Comparison of ENCODE assay signal across 1 cellular context in genomic region chr6:143842468-143842901, GRCh38.
TF ChIP-seq lines count a peak whose summit lies in the region.

No MANE protein-coding gene starts in this region.

TF ChIP-seq in HepG2, 621 proteins besides CTCF, POLR2A, EP300 and RAD21:
- TF ChIP-seq ZBTB40 (IDR thresholded peaks at IDR 0.05) (no peak), ZBTB40 (CRISPR knock-in tag; IDR thresholded peaks at IDR 0.05) (no peak), KDM4B (CRISPR knock-in tag; IDR thresholded peaks at IDR 0.05) (no peak), ZNF264 (CRISPR knock-in tag; IDR thresholded peaks at IDR 0.05) (no peak), EHMT2 (IDR thresholded peaks at IDR 0.05; ENCODE audit: borderline replicate concordance, low read depth, low read length) (no peak), ZNF460 (CRISPR knock-in tag; IDR thresholded peaks at IDR 0.05; ENCODE audit: borderline replicate concordance) (no peak), ZNF33A (CRISPR knock-in tag; IDR thresholded peaks at IDR 0.05; ENCODE audit: borderline replicate concordance) (0 out of 2 replicates have a peak, but pooled peaks have one; percentile 15), FOXJ3 (CRISPR knock-in tag; IDR thresholded peaks at IDR 0.05; ENCODE audit: borderline replicate concordance) (no peak), ZNF367 (CRISPR knock-in tag; IDR thresholded peaks at IDR 0.05; ENCODE audit: borderline replicate concordance) (no peak), TBX3 (IDR thresholded peaks at IDR 0.05; ENCODE audit: borderline replicate concordance) (no peak), ZNF737 (CRISPR knock-in tag; IDR thresholded peaks at IDR 0.05; ENCODE audit: borderline replicate concordance) (no peak), ZNF687 (CRISPR knock-in tag; IDR thresholded peaks at IDR 0.05) (no peak), ZFAT (CRISPR knock-in tag; conservative IDR thresholded peaks at IDR 0.05) (0 out of 2 replicates have a peak, but pooled peaks have one; percentile 7), PAXIP1 (CRISPR knock-in tag; conservative IDR thresholded peaks at IDR 0.05) (no peak), GZF1 (CRISPR knock-in tag; IDR thresholded peaks at IDR 0.05) (no peak), FOXO1 (CRISPR knock-in tag; IDR thresholded peaks at IDR 0.05) (no peak), ZNF749 (CRISPR knock-in tag; IDR thresholded peaks at IDR 0.05; ENCODE audit: borderline replicate concordance) (no peak), NFE2 (CRISPR knock-in tag; IDR thresholded peaks at IDR 0.05) (no peak), DPF2 (CRISPR knock-in tag; IDR thresholded peaks at IDR 0.05; ENCODE audit: borderline replicate concordance, low read depth) (no peak), MEIS2 (CRISPR knock-in tag; IDR thresholded peaks at IDR 0.05) (no peak), ERF (CRISPR knock-in tag; IDR thresholded peaks at IDR 0.05) (no peak), ZNF3 (CRISPR knock-in tag; IDR thresholded peaks at IDR 0.05) (no peak), NFIC (IDR thresholded peaks at IDR 0.05; ENCODE audit: low read length) (0 out of 2 replicates have a peak, but pooled peaks have one; percentile 1), RFXANK (CRISPR knock-in tag; IDR thresholded peaks at IDR 0.05) (no peak)
- TF ChIP-seq, protein P1, sequence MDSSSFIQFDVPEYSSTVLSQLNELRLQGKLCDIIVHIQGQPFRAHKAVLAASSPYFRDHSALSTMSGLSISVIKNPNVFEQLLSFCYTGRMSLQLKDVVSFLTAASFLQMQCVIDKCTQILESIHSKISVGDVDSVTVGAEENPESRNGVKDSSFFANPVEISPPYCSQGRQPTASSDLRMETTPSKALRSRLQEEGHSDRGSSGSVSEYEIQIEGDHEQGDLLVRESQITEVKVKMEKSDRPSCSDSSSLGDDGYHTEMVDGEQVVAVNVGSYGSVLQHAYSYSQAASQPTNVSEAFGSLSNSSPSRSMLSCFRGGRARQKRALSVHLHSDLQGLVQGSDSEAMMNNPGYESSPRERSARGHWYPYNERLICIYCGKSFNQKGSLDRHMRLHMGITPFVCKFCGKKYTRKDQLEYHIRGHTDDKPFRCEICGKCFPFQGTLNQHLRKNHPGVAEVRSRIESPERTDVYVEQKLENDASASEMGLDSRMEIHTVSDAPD (CRISPR knock-in tag; IDR thresholded peaks at IDR 0.05), result no peak
- TF ChIP-seq, protein P2, sequence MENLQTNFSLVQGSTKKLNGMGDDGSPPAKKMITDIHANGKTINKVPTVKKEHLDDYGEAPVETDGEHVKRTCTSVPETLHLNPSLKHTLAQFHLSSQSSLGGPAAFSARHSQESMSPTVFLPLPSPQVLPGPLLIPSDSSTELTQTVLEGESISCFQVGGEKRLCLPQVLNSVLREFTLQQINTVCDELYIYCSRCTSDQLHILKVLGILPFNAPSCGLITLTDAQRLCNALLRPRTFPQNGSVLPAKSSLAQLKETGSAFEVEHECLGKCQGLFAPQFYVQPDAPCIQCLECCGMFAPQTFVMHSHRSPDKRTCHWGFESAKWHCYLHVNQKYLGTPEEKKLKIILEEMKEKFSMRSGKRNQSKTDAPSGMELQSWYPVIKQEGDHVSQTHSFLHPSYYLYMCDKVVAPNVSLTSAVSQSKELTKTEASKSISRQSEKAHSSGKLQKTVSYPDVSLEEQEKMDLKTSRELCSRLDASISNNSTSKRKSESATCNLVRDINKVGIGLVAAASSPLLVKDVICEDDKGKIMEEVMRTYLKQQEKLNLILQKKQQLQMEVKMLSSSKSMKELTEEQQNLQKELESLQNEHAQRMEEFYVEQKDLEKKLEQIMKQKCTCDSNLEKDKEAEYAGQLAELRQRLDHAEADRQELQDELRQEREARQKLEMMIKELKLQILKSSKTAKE (CRISPR knock-in tag; IDR thresholded peaks at IDR 0.05; ENCODE audit: borderline replicate concordance), result no peak
- TF ChIP-seq, protein P3, sequence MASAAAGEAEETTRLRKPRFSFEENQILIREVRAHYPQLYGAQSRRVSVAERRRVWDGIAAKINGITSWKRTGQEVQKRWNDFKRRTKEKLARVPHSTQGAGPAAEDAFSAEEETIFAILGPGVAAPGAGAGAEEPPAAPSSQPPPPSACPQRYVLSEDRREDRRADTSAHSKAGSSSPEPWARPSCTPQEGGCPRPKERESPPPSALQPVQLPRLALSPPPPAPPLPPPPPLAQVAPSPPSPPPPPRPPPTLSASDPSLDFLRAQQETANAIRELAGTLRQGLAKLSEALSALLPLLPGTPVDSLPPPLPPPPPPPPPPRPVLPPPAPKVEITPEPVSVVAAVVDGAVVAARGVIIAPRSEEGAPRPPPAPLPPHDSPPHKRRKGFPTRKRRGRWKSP (CRISPR knock-in tag; IDR thresholded peaks at IDR 0.05), result no peak
